18 cellular contexts compared by ENCODE assay signal in genomic region chr7:30473393-30473775, GRCh38. TPM values are rescaled to one million over a fixed set of nuclear protein-coding genes. Genes with fewer than 3 reads are reported as not detected.
DNase-seq lines count a peak whose midpoint lies in the region; ATAC-seq and TF ChIP-seq lines count a peak whose summit lies in the region.
"Had no signal": no experiment of that assay in that cellular context is flagged by ENCODE, and none has a peak within 500 bp of the region (broad histone marks: within the 10 kb centered on the region; RNA-seq: fewer than 3 reads in every experiment).

No MANE protein-coding gene starts in this region.

- TF ChIP-seq POLR2A in heart left ventricle (IDR thresholded peaks at IDR 0.05) = no peak

- H3K79me1 ChIP-seq in mesenchymal stem cell (replicated peaks; ENCODE audit: low read length, poor library complexity, severe bottlenecking) = peaks cover 41% of the 10 kb centered on the region

- H3K27ac ChIP-seq in heart left ventricle (peak overlapping the region in 8 of 12 donors; percentile 17 to 98 (median 58)), mesenchymal stem cell (ENCODE audit: low read length, poor library complexity, severe bottlenecking) (no peak overlapping the region), tibial artery (peak overlapping the region; percentile 7 to 74), SJCRH30 (no peak overlapping the region)
- H3K27ac ChIP-seq: testis had no signal

- no peak overlapping the region for H3K4me3 ChIP-seq in heart left ventricle
- peak overlapping the region; percentile 40 for H3K4me3 ChIP-seq in adipocyte (ENCODE audit: low read length)
- H3K4me3 ChIP-seq in mesenchymal stem cell (ENCODE audit: insufficient read depth in 1 of 2, low read depth in 1 of 2, low read length in 2 of 2) = peak overlapping the region in 1 of 2 experiments; percentile 55
- no peak overlapping the region for H3K4me3 ChIP-seq in tibial artery
- H3K4me3 ChIP-seq in SJCRH30 = no peak overlapping the region
- H3K4me3 ChIP-seq: testis had no signal

- H2AFZ ChIP-seq in mesenchymal stem cell (ENCODE audit: low read depth, low read length) = no peak overlapping the region

- no peak overlapping the region for H3K18ac ChIP-seq in mesenchymal stem cell (ENCODE audit: low read depth in 1 of 2, low read length in 2 of 2)

- in situ Hi-C loops in G401 (cut with HindIII; ENCODE audit: low sequenced_read_pairs) = no loop called here

- TF ChIP-seq CTCF in heart left ventricle (IDR thresholded peaks at IDR 0.05) (no peak), tibial artery (IDR thresholded peaks at IDR 0.05) (no peak)

- no peak overlapping the region for H2BK15ac ChIP-seq in mesenchymal stem cell (ENCODE audit: low read depth, poor library complexity, severe bottlenecking)

- ATAC-seq in heart left ventricle = no peak
- no peak for ATAC-seq in left cardiac atrium

- H3K9ac ChIP-seq in adipocyte (ENCODE audit: low read length) (peak overlapping the region; percentile 54), mesenchymal stem cell (ENCODE audit: low read length) (peak overlapping the region; percentile 31)

- H4K91ac ChIP-seq in mesenchymal stem cell (ENCODE audit: low read length) = no peak overlapping the region

- DNase-seq in heart left ventricle (no peak), left cardiac atrium (no peak), adipocyte (ENCODE audit: low read depth) (no peak), mesenchymal stem cell (no peak), tibial artery (no peak), G401 (ENCODE audit: low spot score) (no peak), SJCRH30 (no peak), SHP77 treated with DMSO at 0.1 percent for 48 hours (lab: John Stamatoyannopoulos, UW) (no peak)
- DNase-seq: ACHN; activated naive CD4-positive, alpha-beta T cell treated with anti-CD3 and anti-CD28 coated beads for 36 hours; Caco-2; Karpas-422; NCI-H187 treated with DMSO at 0.1 percent for 48 hours; NCI-H510A treated with DMSO at 0.1 percent for 48 hours; posterior cingulate gyrus; stimulated activated CD4-positive, alpha-beta T cell treated with anti-CD3 and anti-CD28 coated beads, Interleukin-15, amount 100 ng/mL, for 24 hours; SW 1271; testis had no signal

- no peak overlapping the region for H2BK5ac ChIP-seq in mesenchymal stem cell (ENCODE audit: low read depth, low read length, poor library complexity, severe bottlenecking)

- no peak overlapping the region for H3K14ac ChIP-seq in mesenchymal stem cell (ENCODE audit: low read length in 2 of 2)

- H3K9me3 ChIP-seq in heart left ventricle (no peaks in the 10 kb centered on the region), adipocyte (ENCODE audit: control insufficient read depth, low read length) (no peaks in the 10 kb centered on the region), mesenchymal stem cell (ENCODE audit: control insufficient read depth, low read length) (no peaks in the 10 kb centered on the region), tibial artery (no peaks in the 10 kb centered on the region), SJCRH30 (replicated peaks) (no peaks in the 10 kb centered on the region)
- H3K9me3 ChIP-seq: Caco-2, testis had no signal

- H2BK12ac ChIP-seq in mesenchymal stem cell (ENCODE audit: low read length in 2 of 2) = no peak overlapping the region

- H3K36me3 ChIP-seq in heart left ventricle = peaks cover 0 to 6% (median 0%) of the 10 kb centered on the region in 9 donors
- H3K36me3 ChIP-seq in adipocyte (ENCODE audit: control insufficient read depth, insufficient read depth, low read length, severe bottlenecking) = no peaks in the 10 kb centered on the region
- peaks cover 0 to 3% of the 10 kb centered on the region in 2 experiments for H3K36me3 ChIP-seq in mesenchymal stem cell (ENCODE audit: control insufficient read depth in 1 of 2, insufficient read depth in 2 of 2, low read depth in 1 of 2, low read length in 2 of 2)
- H3K36me3 ChIP-seq in tibial artery = no peaks in the 10 kb centered on the region
- H3K36me3 ChIP-seq in SJCRH30 = no peaks in the 10 kb centered on the region

- H4K8ac ChIP-seq in mesenchymal stem cell (ENCODE audit: low read length) = no peak overlapping the region

- peaks cover 22 to 97% (median 94%) of the 10 kb centered on the region in 12 donors for H3K4me1 ChIP-seq in heart left ventricle
- H3K4me1 ChIP-seq in adipocyte (ENCODE audit: control insufficient read depth, insufficient read depth, low read length) = peaks cover 88% of the 10 kb centered on the region
- peaks cover 16% of the 10 kb centered on the region for H3K4me1 ChIP-seq in mesenchymal stem cell (ENCODE audit: control insufficient read depth, insufficient read depth, low read depth, low read length)
- H3K4me1 ChIP-seq in tibial artery = peaks cover 0 to 97% (median 63%) of the 10 kb centered on the region in 4 donors
- no peaks in the 10 kb centered on the region for H3K4me1 ChIP-seq in SJCRH30

- H2AK5ac ChIP-seq in mesenchymal stem cell (ENCODE audit: low read length, severe bottlenecking) = no peak overlapping the region

- H3K4ac ChIP-seq in mesenchymal stem cell (ENCODE audit: low read depth in 1 of 2, low read length in 2 of 2) = no peak overlapping the region

- H3K27me3 ChIP-seq in heart left ventricle (no peaks in the 10 kb centered on the region), adipocyte (replicated peaks; ENCODE audit: control insufficient read depth, insufficient read depth, low read length) (no peaks in the 10 kb centered on the region), mesenchymal stem cell (ENCODE audit: control insufficient read depth in 1 of 2, insufficient read depth in 1 of 2, low read length in 2 of 2) (no peaks in the 10 kb centered on the region), tibial artery (no peaks in the 10 kb centered on the region), SJCRH30 (no peaks in the 10 kb centered on the region)
- H3K27me3 ChIP-seq: testis had no signal

- H2BK120ac ChIP-seq in mesenchymal stem cell (ENCODE audit: low read depth, low read length) = no peak overlapping the region

- WGBS in heart left ventricle, 4 donors = 43 to 69% (median 49%) methylated on average over 3 of the region's 3 CpGs
- 79% methylated on average over 2 of the region's 3 CpGs for WGBS in mesenchymal stem cell

- H3K4me2 ChIP-seq in mesenchymal stem cell (ENCODE audit: low read length, poor library complexity, severe bottlenecking) = no peak overlapping the region

- intact Hi-C loops in heart left ventricle (cut with DNase I) = loop anchor here in 2 of 10 donors (5.0 to 10.0 kb wide), 2 partner anchors 189 to 191 kb away; partner anchors contain the start of gene ZNRF2 (in 2 of the 2)
- intact Hi-C loops in left cardiac atrium (cut with DNase I) = no loop called here
- intact Hi-C loops in tibial artery (cut with DNase I; ENCODE audit: low total_unique reads) = no loop called here

- H3K23ac ChIP-seq in mesenchymal stem cell (ENCODE audit: low read length in 2 of 2) = no peak overlapping the region

RNA-seq across cellular contexts. Expression of gene NOD1, which starts 5.2 kb away (rescaled TPM):
- total RNA-seq in heart left ventricle (10 to 100 TPM in 3 of 9 donors, 1 to 10 TPM in 6; 5.3 to 28.8 (median 9.0) TPM), left cardiac atrium (10 to 100 TPM; 10.6 to 18.1 TPM)
- 10 to 100 TPM in 1 of 2 donors, 1 to 10 TPM in 1; 7.5 to 11.2 TPM for polyA plus RNA-seq in heart left ventricle
- polyA plus RNA-seq in mesenchymal stem cell (2013, experiment 1 of 2) = 1.1 TPM
- polyA plus RNA-seq in mesenchymal stem cell (2013, experiment 2 of 2) = 1.1 TPM
- 3.6 and 4.2 TPM in 2 replicates for total RNA-seq in G401 (2014; rRNA removed; shearing (Covaris generic))
- 6.4 and 11.4 TPM in 2 replicates for total RNA-seq in SJCRH30 (2014; rRNA removed; shearing (Covaris generic))

RNA-seq across cellular contexts. Expression of gene GGCT, which starts 31.2 kb away (rescaled TPM):
- total RNA-seq in heart left ventricle (10 to 100 TPM; 14.1 to 23.6 (median 17.8) TPM), left cardiac atrium (10 to 100 TPM; 22.0 to 31.7 TPM)
- polyA plus RNA-seq in heart left ventricle = 10 to 100 TPM; 33.2 to 54.3 TPM
- polyA plus RNA-seq in mesenchymal stem cell (2013, experiment 1 of 2) = 15.7 TPM
- 15.0 TPM for polyA plus RNA-seq in mesenchymal stem cell (2013, experiment 2 of 2)
- 59.2 and 89.5 TPM in 2 replicates for total RNA-seq in G401 (2014; rRNA removed; shearing (Covaris generic))
- total RNA-seq in SJCRH30 (2014; rRNA removed; shearing (Covaris generic)) = 124 and 126 TPM in 2 replicates

Comparison
In these comparisons a context has a peak if more than half of its experiments do, and no peak if none do; other contexts are left out.
1. H3K27ac ChIP-seq: peak in heart left ventricle (8 of 12) and tibial artery (2 of 2); none in mesenchymal stem cell (single experiment) and SJCRH30 (single experiment).